In genomic region chr3:163166197-163166596, GRCh38 we compare ENCODE assay signal across 8 cellular contexts.
"Had no signal": no experiment of that assay in that cellular context is flagged by ENCODE, and none has a peak within 500 bp of the region (broad histone marks: within the 10 kb centered on the region; RNA-seq: fewer than 3 reads in every experiment).

No MANE protein-coding gene starts in this region.

- DNase-seq: GDM1, GF-D8 had no signal

- FAIRE-seq: G401.6, GM12878, GM12891, GM12892, GM18507, GM19239 had no signal

- H3K4me3 ChIP-seq: GM12878 had no signal

- ATAC-seq: GM12878 had no signal
